In the genomic region with DNA sequence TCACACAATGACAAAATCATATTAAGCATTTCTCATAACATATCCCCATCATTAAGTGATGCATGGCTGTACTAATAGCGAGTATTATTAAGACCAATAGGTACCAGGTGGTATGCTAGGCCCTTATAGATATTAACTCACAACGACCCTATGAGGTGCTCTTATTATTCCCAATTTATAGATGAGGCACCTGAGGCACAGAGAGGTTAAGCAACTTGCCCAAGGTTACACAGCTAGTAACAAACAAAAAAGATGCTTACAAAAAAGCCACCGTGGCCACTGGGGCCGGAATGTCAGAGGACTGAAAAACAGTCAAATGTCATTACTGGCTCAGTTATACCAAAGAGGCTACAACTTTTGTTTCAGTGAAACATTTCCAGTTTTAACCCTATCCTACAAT, we compare ENCODE assay signal across 7 cellular contexts.
"Had no signal": no experiment of that assay in that cellular context is flagged by ENCODE, and none has a peak within 500 bp of the region (broad histone marks: within the 10 kb centered on the region; RNA-seq: fewer than 3 reads in every experiment).

No MANE protein-coding gene starts in this region.

- H3K27ac ChIP-seq: HL-60, KMS-11 had no signal

- H3K9ac ChIP-seq: KMS-11 had no signal

- ATAC-seq: HepG2 had no signal

- DNase-seq: IMR-90, KBM-7, KG1 had no signal

- H3K4me2 ChIP-seq: KMS-11 had no signal

- FAIRE-seq: HepG2, HTR-8/SVneo had no signal
